8 cellular contexts compared by ENCODE assay signal in genomic region chr3:66115858-66116654, GRCh38.
DNase-seq lines count a peak whose midpoint lies in the region; ATAC-seq and TF ChIP-seq lines count a peak whose summit lies in the region.

No MANE protein-coding gene starts in this region.

- H3K36me3 ChIP-seq in BE2C: no peaks in the 10 kb centered on the region

- H3K4me3 ChIP-seq in astrocyte of the cerebellum (ENCODE audit: low read depth, low read length): no peak overlapping the region
- H3K4me3 ChIP-seq in BE2C (ENCODE audit: low read depth, low read length): no peak overlapping the region

- no peaks in the 10 kb centered on the region for H3K27me3 ChIP-seq in BE2C

- intact Hi-C loops in left ventricle myocardium superior (cut with micrococcal nuclease) (no loop called here), sciatic nerve (cut with DNase I) (no loop called here)

- peaks cover 4% of the 10 kb centered on the region; the same call in 1 of the 2 replicates for H3K4me1 ChIP-seq in BE2C

- peak; percentile 89 for DNase-seq in H4 (ENCODE audit: low spot score)
- DNase-seq in astrocyte of the cerebellum (ENCODE audit: low read depth): peak; percentile 93
- DNase-seq in left ventricle myocardium superior: peak; percentile 40
- DNase-seq in sciatic nerve (ENCODE audit: low spot score): no peak
- no peak for DNase-seq in BE2C
- DNase-seq in OCI-M2 (lab: John Stamatoyannopoulos, UW; ENCODE audit: unreplicated experiment): no peak

- H3K9me3 ChIP-seq in BE2C: no peaks in the 10 kb centered on the region

- TF ChIP-seq CTCF in astrocyte of the cerebellum (IDR thresholded peaks at IDR 0.05; ENCODE audit: low read depth, low read length, missing control alignments) (no peak), BE2C (IDR thresholded peaks at IDR 0.05; ENCODE audit: low read depth, low read length) (no peak)

- peak; percentile 93 for ATAC-seq in left ventricle myocardium superior
- ATAC-seq in sciatic nerve: peak; percentile 65
- ATAC-seq in HG02970 (IDR thresholded peaks at IDR 0.05; ENCODE audit: low FRiP score, unreplicated experiment): no peak
- no peak for ATAC-seq in HG03442 (IDR thresholded peaks at IDR 0.05; ENCODE audit: unreplicated experiment)

- in situ Hi-C loops in astrocyte of the cerebellum (cut with HindIII; ENCODE audit: low sequenced_read_pairs): no loop called here

Comparison
In these comparisons a context has a peak if more than half of its experiments do, and no peak if none do; other contexts are left out.
1. DNase-seq: peak in H4 (single experiment), astrocyte of the cerebellum (single experiment) and left ventricle myocardium superior (single experiment); none in sciatic nerve (single experiment), BE2C (single experiment) and OCI-M2 (single experiment).
2. ATAC-seq: peak in left ventricle myocardium superior (single experiment) and sciatic nerve (single experiment); none in HG02970 (single experiment) and HG03442 (single experiment).